In genomic region chr16:7404217-7404616, GRCh38 we compare ENCODE assay signal across 26 cellular contexts.
"Had no signal": no experiment of that assay in that cellular context is flagged by ENCODE, and none has a peak within 500 bp of the region (broad histone marks: within the 10 kb centered on the region; RNA-seq: fewer than 3 reads in every experiment).

No MANE protein-coding gene starts in this region.

- H3K27ac Mint-ChIP-seq: effector memory CD8-positive, alpha-beta T cell; immature natural killer cell; naive thymus-derived CD4-positive, alpha-beta T cell; stimulated activated naive CD8-positive, alpha-beta T cell treated with anti-CD3 and anti-CD28 coated beads, Interleukin-15, amount 100 ng/mL, for 72 hours had no signal

- H3K27ac ChIP-seq: suprapubic skin, vagina had no signal

- H3K4me3 Mint-ChIP-seq: central memory CD8-positive, alpha-beta T cell; effector memory CD8-positive, alpha-beta T cell; immature natural killer cell; naive thymus-derived CD4-positive, alpha-beta T cell; nephron; stimulated activated naive CD8-positive, alpha-beta T cell treated with anti-CD3 and anti-CD28 coated beads, Interleukin-15, amount 100 ng/mL, for 72 hours had no signal

- ATAC-seq: effector memory CD8-positive, alpha-beta T cell; left colon; naive thymus-derived CD4-positive, alpha-beta T cell; stimulated activated naive CD8-positive, alpha-beta T cell treated with anti-CD3 and anti-CD28 coated beads, Interleukin-15, amount 100 ng/mL, for 72 hours had no signal

- H3K36me3 ChIP-seq: suprapubic skin, vagina had no signal

- H3K4me3 ChIP-seq: smooth muscle cell, suprapubic skin, vagina had no signal

- H3K27me3 Mint-ChIP-seq: central memory CD8-positive, alpha-beta T cell; effector memory CD8-positive, alpha-beta T cell; naive thymus-derived CD4-positive, alpha-beta T cell; stimulated activated naive CD8-positive, alpha-beta T cell treated with anti-CD3 and anti-CD28 coated beads, Interleukin-15, amount 100 ng/mL, for 72 hours had no signal

- H3K9me3 ChIP-seq: suprapubic skin, vagina had no signal

- H3K4me1 Mint-ChIP-seq: central memory CD8-positive, alpha-beta T cell; immature natural killer cell; naive thymus-derived CD4-positive, alpha-beta T cell; stimulated activated naive CD8-positive, alpha-beta T cell treated with anti-CD3 and anti-CD28 coated beads, Interleukin-15, amount 100 ng/mL, for 72 hours had no signal

- DNase-seq: cortex of kidney; effector memory CD8-positive, alpha-beta T cell; head of caudate nucleus; hippocampal formation; immature natural killer cell; islet precursor cell; kidney glomerular epithelial cell; left colon; mesenchymal stem cell; midbrain; naive thymus-derived CD4-positive, alpha-beta T cell; nucleus accumbens; posterior cingulate gyrus; retina; stimulated activated CD4-positive, alpha-beta T cell treated with anti-CD3 and anti-CD28 coated beads, Interleukin-12 subunit alpha, Interleukin-12 subunit beta, amount 100 ng/mL, for 4 hours; stimulated activated CD4-positive, alpha-beta T cell treated with anti-CD3 and anti-CD28 coated beads, Interleukin-1b, Interleukin-23, amount 100 ng/mL, for 48 hours; stimulated activated CD4-positive, alpha-beta T cell treated with anti-CD3 and anti-CD28 coated beads, Interleukin-4, amount 100 ng/mL, for 1 hour; stimulated activated CD8-positive, alpha-beta memory T cell treated with anti-CD3 and anti-CD28 coated beads, Interleukin-4, amount 100 ng/mL, for 48 hours; stimulated activated naive CD4-positive, alpha-beta T cell; stimulated activated naive CD8-positive, alpha-beta T cell treated with anti-CD3 and anti-CD28 coated beads, Interleukin-15, amount 100 ng/mL, for 72 hours; trophoblast cell had no signal

- H3K36me3 Mint-ChIP-seq: immature natural killer cell had no signal

- H3K9me3 Mint-ChIP-seq: nephron had no signal

- H3K4me1 ChIP-seq: vagina had no signal

- H3K27me3 ChIP-seq: vagina had no signal
